ENCODE assay signal across 8 cellular contexts in the genomic region with DNA sequence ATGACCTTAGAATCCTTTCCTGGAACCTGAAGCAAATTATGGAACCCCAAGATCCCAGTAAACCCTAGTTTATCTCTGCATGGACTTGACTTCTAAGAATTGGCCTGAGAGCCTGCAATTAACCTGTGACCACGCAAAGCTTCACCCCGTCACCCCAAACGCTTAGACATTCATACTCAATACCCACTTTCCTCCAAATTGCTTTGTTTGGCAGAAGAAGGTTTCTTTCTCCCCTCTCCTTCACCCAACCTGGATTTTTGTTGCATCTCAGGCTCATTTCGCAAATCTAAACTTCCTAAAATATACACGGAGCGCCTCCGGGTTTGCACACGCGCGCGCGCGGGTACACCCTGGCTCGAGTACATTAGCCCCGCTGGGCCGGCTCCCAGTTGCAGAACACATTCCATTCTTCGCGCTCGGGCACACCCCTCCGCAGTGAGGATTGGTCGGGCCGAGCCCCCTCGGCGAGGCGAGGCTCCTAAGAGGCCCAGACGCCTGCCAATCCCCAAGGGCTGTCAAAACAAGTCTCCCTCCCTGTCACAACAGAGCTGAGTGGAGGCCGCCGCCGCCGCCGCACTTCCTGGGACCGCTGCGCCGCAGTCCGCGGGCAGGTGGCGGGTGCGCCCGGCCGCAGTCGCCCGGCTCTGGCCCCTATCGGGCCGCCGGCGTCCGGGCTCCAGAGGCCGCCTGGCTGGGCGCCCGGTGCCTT. TPM values are rescaled to one million over a fixed set of nuclear protein-coding genes. Genes with fewer than 3 reads are reported as not detected.
DNase-seq lines count a peak whose midpoint lies in the region; ATAC-seq and TF ChIP-seq lines count a peak whose summit lies in the region.

A gene (plus strand): TSS at position 545 of the 709 bp plus-strand sequence.

- DNase-seq in AG20443 (ENCODE audit: low spot score) (peak; percentile 95), NCI-H524 treated with DMSO at 0.1 percent for 48 hours (lab: John Stamatoyannopoulos, UW) (peak; percentile 55), left lung (peak; percentile 94 to 96)
- peak; percentile 85 to 89 for DNase-seq in activated CD4-positive, alpha-beta T cell treated with anti-CD3 and anti-CD28 coated beads, Interleukin-2, amount 50 U/mL, for 4 hours
- peak; percentile 90 for DNase-seq in stimulated activated CD4-positive, alpha-beta T cell treated with anti-CD3 and anti-CD28 coated beads, Interleukin-2, amount 100 ng/mL, for 24 hours

- TF ChIP-seq CTCF in left lung (IDR thresholded peaks at IDR 0.05) = no peak

- intact Hi-C loops in dendritic cell treated with granulocyte-macrophage colony-stimulating factor and Interleukin-4, amounts not matched to agents 40 ng/mL and 50 ng/mL, for 4 days (cut with micrococcal nuclease) = loop anchor here (2.0 kb wide), 1 partner anchor 85 kb away; no protein-coding TSS in a partner anchor
- intact Hi-C loops in left lung (cut with DNase I) = loop anchor here in 1 of 2 donors (5.0 kb wide), 2 partner anchors 323 to 493 kb away; no protein-coding TSS in a partner anchor

- H3K4me1 ChIP-seq in left lung = peaks cover 4 to 22% of the 10 kb centered on the region in 2 donors

- no peaks in the 10 kb centered on the region for H3K9me3 ChIP-seq in left lung

- peak within 1 kb of the TSS; percentile 71 to 79 for H3K4me3 ChIP-seq in left lung

- peak within 1 kb of the TSS; percentile 100 for H3K4me3 Mint-ChIP-seq in dendritic cell treated with granulocyte-macrophage colony-stimulating factor and Interleukin-4, amounts not matched to agents 40 ng/mL and 50 ng/mL, for 4 days

- no peaks in the 10 kb centered on the region for H3K9me3 Mint-ChIP-seq in dendritic cell treated with granulocyte-macrophage colony-stimulating factor and Interleukin-4, amounts not matched to agents 40 ng/mL and 50 ng/mL, for 4 days

- peak; percentile 100 for ATAC-seq in GM19324 (IDR thresholded peaks at IDR 0.05; ENCODE audit: low FRiP score, unreplicated experiment)
- peak; percentile 99 for ATAC-seq in HG03442 (IDR thresholded peaks at IDR 0.05; ENCODE audit: unreplicated experiment)
- ATAC-seq in left lung = peak; percentile 99

- peak within 1 kb of the TSS; percentile 50 to 67 for H3K27ac ChIP-seq in left lung

- H3K27ac Mint-ChIP-seq in dendritic cell treated with granulocyte-macrophage colony-stimulating factor and Interleukin-4, amounts not matched to agents 40 ng/mL and 50 ng/mL, for 4 days = peak within 1 kb of the TSS; percentile 91

- H3K4me1 Mint-ChIP-seq in dendritic cell treated with granulocyte-macrophage colony-stimulating factor and Interleukin-4, amounts not matched to agents 40 ng/mL and 50 ng/mL, for 4 days (ENCODE audit: low read depth) = peaks cover 24% of the 10 kb centered on the region

- H3K36me3 Mint-ChIP-seq in dendritic cell treated with granulocyte-macrophage colony-stimulating factor and Interleukin-4, amounts not matched to agents 40 ng/mL and 50 ng/mL, for 4 days (ENCODE audit: low read depth) = peaks cover 13% of the 10 kb centered on the region

- H3K27me3 ChIP-seq in left lung = peaks cover 0 to 23% of the 10 kb centered on the region in 2 donors

- H3K27me3 Mint-ChIP-seq in dendritic cell treated with granulocyte-macrophage colony-stimulating factor and Interleukin-4, amounts not matched to agents 40 ng/mL and 50 ng/mL, for 4 days = peaks cover 15% of the 10 kb centered on the region

- H3K36me3 ChIP-seq in left lung = no peaks in the 10 kb centered on the region

RNA-seq across cellular contexts. Expression of the gene that starts here (rescaled TPM):
- 1 to 10 TPM; 3.4 to 3.9 TPM for total RNA-seq in left lung

Comparison
In these comparisons a context has a peak if more than half of its experiments do, and no peak if none do; other contexts are left out.
1. Peak in every context shown above with its lines: DNase-seq, ATAC-seq, H3K4me3 ChIP-seq and H3K27ac ChIP-seq.